23 cellular contexts compared by ENCODE assay signal in the genomic region with DNA sequence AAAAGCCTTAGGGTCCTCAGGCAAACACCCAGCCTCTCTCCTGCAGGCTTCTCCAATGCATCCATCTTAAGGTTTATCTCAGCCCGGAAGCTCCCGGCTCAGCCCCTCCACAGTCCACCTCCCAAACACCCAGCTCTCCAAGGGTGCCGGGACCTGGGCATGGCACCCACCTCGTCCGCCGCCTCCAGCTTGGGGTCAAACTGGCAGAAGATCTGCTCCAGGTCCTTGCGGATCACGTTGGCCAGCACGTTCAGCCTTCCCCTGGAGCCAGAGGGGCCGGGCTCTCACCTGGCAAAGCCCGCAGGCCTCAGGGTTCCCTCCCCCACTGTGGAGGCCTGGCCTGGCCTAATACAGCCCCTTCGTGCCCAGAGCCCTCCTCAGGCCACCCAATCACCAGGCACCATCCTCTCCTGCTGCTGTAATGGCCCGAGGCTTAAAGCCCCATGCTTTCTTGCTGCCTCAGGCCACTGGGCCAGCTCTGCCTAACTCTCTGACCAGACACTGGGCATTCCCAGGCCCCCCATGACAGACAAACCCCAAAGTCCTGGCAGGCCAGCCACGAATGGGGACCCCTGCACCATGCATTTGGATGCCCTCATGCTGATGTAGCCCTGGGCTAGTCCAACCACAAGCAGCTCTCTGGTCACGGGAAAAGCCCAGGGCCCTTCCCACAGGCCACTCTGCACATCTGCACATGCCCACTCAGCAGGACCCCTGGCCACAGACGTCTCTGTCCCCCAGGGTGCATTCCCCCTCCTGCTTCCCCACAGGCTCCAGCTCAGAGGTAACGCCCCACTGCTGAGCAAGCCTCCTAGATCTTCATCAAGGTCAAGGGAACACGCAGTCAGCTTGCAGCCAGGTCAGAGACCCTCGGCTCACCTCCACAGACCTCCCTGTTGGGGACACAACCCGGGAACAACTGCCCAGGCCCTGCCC. TPM values are rescaled to one million over a fixed set of nuclear protein-coding genes. Genes with fewer than 3 reads are reported as not detected.
DNase-seq lines count a peak whose midpoint lies in the region; ATAC-seq and TF ChIP-seq lines count a peak whose summit lies in the region.
"Had no signal": no experiment of that assay in that cellular context is flagged by ENCODE, and none has a peak within 500 bp of the region (broad histone marks: within the 10 kb centered on the region; RNA-seq: fewer than 3 reads in every experiment).

No MANE protein-coding gene starts in this region.

- H3K36me3 ChIP-seq in Peyer's patch: no peaks in the 10 kb centered on the region

- no peak overlapping the region for H3K27ac ChIP-seq in Peyer's patch

- ATAC-seq in HG03571 (IDR thresholded peaks at IDR 0.05; ENCODE audit: unreplicated experiment): no peak
- ATAC-seq: K562, Panc1, SK-N-SH treated with all-trans-retinoic acid at 6 μM for 48 hours had no signal

- DNase-seq in AG20443 (ENCODE audit: low spot score): peak; percentile 7
- peak; percentile 4 for DNase-seq in GM03348 (ENCODE audit: low spot score)
- DNase-seq in Peyer's patch: peak in 2 of 3 donors; percentile 35 to 40
- DNase-seq in islet precursor cell: peak; percentile 46
- no peak for DNase-seq in NCI-H1417 treated with DMSO at 0.1 percent for 48 hours (lab: John Stamatoyannopoulos, UW)
- DNase-seq in anterior cingulate cortex (lab: John Stamatoyannopoulos, UW): no peak
- DNase-seq in HPDE6-E6E7 (ENCODE audit: extremely low spot score): no peak
- DNase-seq: CD4-positive, CD25-positive, alpha-beta regulatory T cell; DMS 273 treated with DMSO at 0.1 percent for 48 hours; DND-41; GOT3; MM.1S; NCI-H1092; NCI-H1436 treated with DMSO at 0.1 percent for 48 hours; NCI-H1930; NCI-H2227 treated with DMSO at 0.1 percent for 48 hours; NCI-H510A; NCI-H748 treated with DMSO at 0.1 percent for 48 hours; NK-92 treated with Interleukin-12 subunit alpha and Interleukin-12 subunit beta, amount 100 ng/mL, for 24 hours had no signal

- no peaks in the 10 kb centered on the region for H3K27me3 ChIP-seq in Peyer's patch

- no peak for TF ChIP-seq POLR2A in Peyer's patch (IDR thresholded peaks at IDR 0.05)

- no peak for TF ChIP-seq CTCF in Peyer's patch (IDR thresholded peaks at IDR 0.05)

- H3K4me1 ChIP-seq in Peyer's patch: no peaks in the 10 kb centered on the region

- H3K9me3 ChIP-seq in Peyer's patch: no peaks in the 10 kb centered on the region

- no peak overlapping the region for H3K4me3 ChIP-seq in Peyer's patch
- H3K4me3 ChIP-seq: K562 had no signal

RNA-seq across cellular contexts. Expression of a gene that starts 12.3 kb away (rescaled TPM):
- 1 to 10 TPM; 1.7 to 4.3 (median 3.0) TPM for total RNA-seq in Peyer's patch
- total RNA-seq: CD4-positive, CD25-positive, alpha-beta regulatory T cell had no signal

Comparison
In these comparisons a context has a peak if more than half of its experiments do, and no peak if none do; other contexts are left out.
1. DNase-seq: peak in AG20443 (single experiment), GM03348 (single experiment), Peyer's patch (2 of 3) and islet precursor cell (single experiment); none in NCI-H1417 treated with DMSO at 0.1 percent for 48 hours (single experiment), anterior cingulate cortex (0 of 58) and HPDE6-E6E7 (single experiment).